23 cellular contexts compared by ENCODE assay signal in genomic region chr6:109782401-109783046, GRCh38.
DNase-seq lines count a peak whose midpoint lies in the region; ATAC-seq, FAIRE-seq and TF ChIP-seq lines count a peak whose summit lies in the region.
"Had no signal": no experiment of that assay in that cellular context is flagged by ENCODE, and none has a peak within 500 bp of the region (broad histone marks: within the 10 kb centered on the region; RNA-seq: fewer than 3 reads in every experiment).

No MANE protein-coding gene starts in this region.

- H3K4me2 ChIP-seq in SK-N-SH, result no peak overlapping the region
- H3K4me2 ChIP-seq: A549, BLaER1, KMS-11 had no signal

- WGBS in SK-N-SH (ENCODE audit: low lambda C conversion rate), result 40% methylated on average over 3 of the region's 3 CpGs

- H3F3A ChIP-seq in SK-N-SH (replicated peaks; ENCODE audit: insufficient read depth), result no peaks in the 10 kb centered on the region

- no peak for TF ChIP-seq POLR2A in GM12891 (IDR thresholded peaks at IDR 0.05; ENCODE audit: low read depth, low read length)

- TF ChIP-seq EP300 in SK-N-SH (IDR thresholded peaks at IDR 0.05; ENCODE audit: borderline replicate concordance in 1 of 2, low read depth in 1 of 2, low read length in 1 of 2), result peak in 1 of 2 experiments; percentile 40; a peak in 1 of 4 replicates

- H3K27ac ChIP-seq in SK-N-SH (ENCODE audit: low read depth in 2 of 2, low read length in 1 of 2), result peak overlapping the region in 1 of 2 experiments; percentile 47; a peak in 2 of 4 replicates
- H3K27ac ChIP-seq: A549, BLaER1, KMS-11 had no signal

- H3K9me3 Mint-ChIP-seq in stimulated activated effector memory CD8-positive, alpha-beta T cell treated with anti-CD3 and anti-CD28 coated beads, Interleukin-12 subunit alpha, Interleukin-12 subunit beta, amount 100 ng/mL, for 72 hours, result no peaks in the 10 kb centered on the region
- H3K9me3 Mint-ChIP-seq: CD4-positive, alpha-beta T cell had no signal

- H3K9me2 ChIP-seq in SK-N-SH, result no peaks in the 10 kb centered on the region

- peaks cover 0 to 9% of the 10 kb centered on the region in 2 experiments for H3K36me3 ChIP-seq in SK-N-SH (replicated peaks in 1 of 2; ENCODE audit: control insufficient read depth in 1 of 2, insufficient read depth in 2 of 2, low read length in 1 of 2)
- H3K36me3 ChIP-seq: HAP-1 had no signal

- CTCF ChIA-PET in SK-N-SH (lab: Yijun Ruan, JAX), result interaction anchor here (0.8 to 3.3 kb wide), 15 partner anchors 9 to 610 kb away, joined by 3 to 15 read pairs (median 4); no protein-coding TSS in a partner anchor

- H3K4me3 ChIP-seq in SK-N-SH (ENCODE audit: low read depth in 2 of 2, low read length in 1 of 2), result no peak overlapping the region
- H3K4me3 ChIP-seq: A549, BLaER1, HAP-1 had no signal

- no peak overlapping the region for H2AFZ ChIP-seq in SK-N-SH (ENCODE audit: low read depth)

- H3K79me2 ChIP-seq in SK-N-SH (ENCODE audit: insufficient read depth), result no peaks in the 10 kb centered on the region

- POLR2A ChIA-PET in SK-N-SH (lab: Yijun Ruan, JAX), result no interaction called here

- peaks cover 0 to 16% of the 10 kb centered on the region in 2 experiments; a peak in 2 of 4 replicates for H3K4me1 ChIP-seq in SK-N-SH (ENCODE audit: control insufficient read depth in 1 of 2, insufficient read depth in 2 of 2, low read depth in 1 of 2, low read length in 1 of 2)
- H3K4me1 ChIP-seq: A549, HAP-1 had no signal

- H3K27me3 ChIP-seq in SK-N-SH (ENCODE audit: insufficient read depth), result no peaks in the 10 kb centered on the region
- H3K27me3 ChIP-seq: BLaER1 had no signal

- FAIRE-seq in GM12891 (lab: Jason Lieb, UNC), result peak; percentile 57
- FAIRE-seq: A549, HTR-8/SVneo had no signal

- no peaks in the 10 kb centered on the region for H4K20me1 ChIP-seq in SK-N-SH (ENCODE audit: insufficient read depth)
- H4K20me1 ChIP-seq: BLaER1 had no signal

- no peak overlapping the region for H3K4me3 Mint-ChIP-seq in stimulated activated effector memory CD8-positive, alpha-beta T cell treated with anti-CD3 and anti-CD28 coated beads, Interleukin-12 subunit alpha, Interleukin-12 subunit beta, amount 100 ng/mL, for 72 hours
- H3K4me3 Mint-ChIP-seq: CD4-positive, alpha-beta T cell; T-helper 1 cell treated with Interleukin-12 subunit alpha and Interleukin-12 subunit beta and Interleukin-4 antibody, amounts not matched to agents 30 μg/mL and 1 μg/mL, for 36 hours had no signal

- H3K4me1 Mint-ChIP-seq in stimulated activated effector memory CD8-positive, alpha-beta T cell treated with anti-CD3 and anti-CD28 coated beads, Interleukin-12 subunit alpha, Interleukin-12 subunit beta, amount 100 ng/mL, for 72 hours, result no peaks in the 10 kb centered on the region

- no peak for DNase-seq in GM12891 (ENCODE audit: insufficient read length, low spot score)
- peak; percentile 50 for DNase-seq in SK-N-SH
- DNase-seq in fibroblast of peridontal ligament (ENCODE audit: extremely low read depth), result peak; percentile 55
- no peak for DNase-seq in stimulated activated effector memory CD8-positive, alpha-beta T cell treated with anti-CD3 and anti-CD28 coated beads, Interleukin-12 subunit alpha, Interleukin-12 subunit beta, amount 100 ng/mL, for 72 hours (ENCODE audit: low spot score in 2 of 2)
- no peak for DNase-seq in activated CD4-positive, alpha-beta T cell treated with anti-CD3 and anti-CD28 coated beads for 4 hours
- DNase-seq in EL, result no peak
- DNase-seq: Caco-2; CD4-positive, alpha-beta T cell; DMS 273 treated with DMSO at 0.1 percent for 48 hours; GF-D8; NCI-H1105; NCI-H2029 treated with DMSO at 0.1 percent for 48 hours; NCI-H226; NCI-H524; NCI-H774 had no signal

- peak overlapping the region; percentile 59 for H3K27ac Mint-ChIP-seq in stimulated activated effector memory CD8-positive, alpha-beta T cell treated with anti-CD3 and anti-CD28 coated beads, Interleukin-12 subunit alpha, Interleukin-12 subunit beta, amount 100 ng/mL, for 72 hours
- H3K27ac Mint-ChIP-seq: CD4-positive, alpha-beta T cell; T-helper 1 cell treated with Interleukin-12 subunit alpha and Interleukin-12 subunit beta and Interleukin-4 antibody, amounts not matched to agents 30 μg/mL and 1 μg/mL, for 36 hours had no signal

- no peak overlapping the region for H3K9ac ChIP-seq in SK-N-SH
- H3K9ac ChIP-seq: BLaER1, KMS-11 had no signal

- H3K36me3 Mint-ChIP-seq in stimulated activated effector memory CD8-positive, alpha-beta T cell treated with anti-CD3 and anti-CD28 coated beads, Interleukin-12 subunit alpha, Interleukin-12 subunit beta, amount 100 ng/mL, for 72 hours, result peaks cover 10% of the 10 kb centered on the region

- no peak for TF ChIP-seq CTCF in SK-N-SH (IDR thresholded peaks at IDR 0.05)

- no peak for ATAC-seq in stimulated activated effector memory CD8-positive, alpha-beta T cell treated with anti-CD3 and anti-CD28 coated beads, Interleukin-12 subunit alpha, Interleukin-12 subunit beta, amount 100 ng/mL, for 72 hours
- no peak for ATAC-seq in GM21381 (IDR thresholded peaks at IDR 0.05; ENCODE audit: unreplicated experiment)
- ATAC-seq: A549, Panc1 had no signal

- no peaks in the 10 kb centered on the region for H3K9me3 ChIP-seq in SK-N-SH
- H3K9me3 ChIP-seq: A549, Caco-2, HAP-1 had no signal

- 0 out of 2 replicates have a peak, but pooled peaks have one; percentile 11 for TF ChIP-seq RAD21 in SK-N-SH (IDR thresholded peaks at IDR 0.05; ENCODE audit: low read length)

TF ChIP-seq in GM12891, 5 proteins besides CTCF, POLR2A, EP300 and RAD21:
- TF ChIP-seq TAF1 (IDR thresholded peaks at IDR 0.05; ENCODE audit: low read depth, low read length), result no peak
- TF ChIP-seq SPI1 (IDR thresholded peaks at IDR 0.05; ENCODE audit: low read depth, low read length), result no peak
- no peak for TF ChIP-seq PAX5 (IDR thresholded peaks at IDR 0.05; ENCODE audit: insufficient read depth, low read length, severe bottlenecking)
- TF ChIP-seq POLR2AphosphoS5 (IDR thresholded peaks at IDR 0.05; ENCODE audit: low read depth, low read length), result no peak
- no peak for TF ChIP-seq POU2F2 (IDR thresholded peaks at IDR 0.05; ENCODE audit: low read depth, low read length)

TF ChIP-seq in SK-N-SH, 30 proteins besides CTCF, POLR2A, EP300 and RAD21:
- TF ChIP-seq FOXJ3 (CRISPR knock-in tag; IDR thresholded peaks at IDR 0.05), result peak; percentile 62
- no peak for TF ChIP-seq MAX (IDR thresholded peaks at IDR 0.05; ENCODE audit: low read depth)
- TF ChIP-seq GATA2 (CRISPR knock-in tag; IDR thresholded peaks at IDR 0.05), result peak; percentile 85
- TF ChIP-seq, protein P1, sequence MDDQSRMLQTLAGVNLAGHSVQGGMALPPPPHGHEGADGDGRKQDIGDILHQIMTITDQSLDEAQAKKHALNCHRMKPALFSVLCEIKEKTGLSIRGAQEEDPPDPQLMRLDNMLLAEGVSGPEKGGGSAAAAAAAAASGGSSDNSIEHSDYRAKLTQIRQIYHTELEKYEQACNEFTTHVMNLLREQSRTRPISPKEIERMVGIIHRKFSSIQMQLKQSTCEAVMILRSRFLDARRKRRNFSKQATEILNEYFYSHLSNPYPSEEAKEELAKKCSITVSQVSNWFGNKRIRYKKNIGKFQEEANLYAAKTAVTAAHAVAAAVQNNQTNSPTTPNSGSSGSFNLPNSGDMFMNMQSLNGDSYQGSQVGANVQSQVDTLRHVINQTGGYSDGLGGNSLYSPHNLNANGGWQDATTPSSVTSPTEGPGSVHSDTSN (IDR thresholded peaks at IDR 0.05), result no peak
- TF ChIP-seq RCOR1 (IDR thresholded peaks at IDR 0.05; ENCODE audit: low read length), result peak; percentile 75; the same call in 1 of the 2 replicates
- TF ChIP-seq RFX5 (IDR thresholded peaks at IDR 0.05; ENCODE audit: low read length), result 0 out of 2 replicates have a peak, but pooled peaks have one; percentile 35
- TF ChIP-seq YY1 (IDR thresholded peaks at IDR 0.05; ENCODE audit: low read depth), result no peak
- peak; percentile 27 for TF ChIP-seq CHD2 (IDR thresholded peaks at IDR 0.05; ENCODE audit: low read length, partially characterized antibody)
- TF ChIP-seq TEAD4 (IDR thresholded peaks at IDR 0.05; ENCODE audit: borderline replicate concordance, insufficient read depth), result no peak
- no peak for TF ChIP-seq SMC3 (IDR thresholded peaks at IDR 0.05; ENCODE audit: low read depth, low read length)

Comparison
In these comparisons a context has a peak if more than half of its experiments do, and no peak if none do; other contexts are left out.
1. DNase-seq: peak in SK-N-SH (single experiment) and fibroblast of peridontal ligament (single experiment); none in GM12891 (single experiment), stimulated activated effector memory CD8-positive, alpha-beta T cell treated with anti-CD3 and anti-CD28 coated beads, Interleukin-12 subunit alpha, Interleukin-12 subunit beta, amount 100 ng/mL, for 72 hours (0 of 2), activated CD4-positive, alpha-beta T cell treated with anti-CD3 and anti-CD28 coated beads for 4 hours (0 of 2) and EL (single experiment).